In the genomic region with DNA sequence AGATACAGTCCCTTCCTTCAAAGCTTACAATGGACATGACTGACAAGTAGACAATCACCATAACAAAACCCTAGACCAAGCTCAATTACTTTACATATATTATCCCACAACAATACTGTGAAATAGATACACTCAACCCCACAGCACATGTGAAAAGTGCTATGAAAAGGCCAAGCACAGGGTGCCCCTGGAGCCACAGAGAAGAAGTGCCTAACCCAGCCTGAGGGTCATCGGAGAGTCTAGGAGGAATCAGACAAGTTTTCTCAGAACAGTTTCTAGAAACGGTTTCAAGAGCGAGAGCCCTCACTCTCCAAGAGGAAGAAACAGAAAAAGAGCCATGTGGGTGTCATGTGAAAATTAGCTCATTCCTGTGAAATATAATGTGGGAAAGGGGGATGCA, we compare ENCODE assay signal across 30 cellular contexts. TPM values are rescaled to one million over a fixed set of nuclear protein-coding genes. Genes with fewer than 3 reads are reported as not detected.
"Had no signal": no experiment of that assay in that cellular context is flagged by ENCODE, and none has a peak within 500 bp of the region (broad histone marks: within the 10 kb centered on the region; RNA-seq: fewer than 3 reads in every experiment).

No MANE protein-coding gene starts in this region.

- H3K27me3 Mint-ChIP-seq: memory B cell, naive B cell had no signal

- H3K36me3 Mint-ChIP-seq: memory B cell, mesothelial cell of epicardium, naive B cell had no signal

- ATAC-seq: esophagus mucosa, gastrocnemius medialis, heart right ventricle, left cardiac atrium, left lung, left ventricle myocardium superior, mucosa of descending colon had no signal

- DNase-seq: dermis blood vessel endothelial cell; dorsolateral prefrontal cortex; effector CD4-positive, alpha-beta T cell; effector memory CD4-positive, alpha-beta T cell; erythroblast; esophagus squamous epithelium; foreskin fibroblast; foreskin melanocyte; gastrocnemius medialis; glutamatergic neuron; head of caudate nucleus; heart right ventricle; hippocampal formation; left cardiac atrium; left lung; left ventricle myocardium superior; mammary epithelial cell; mucosa of descending colon; naive B cell had no signal

- H3K27ac Mint-ChIP-seq: memory B cell, mesothelial cell of epicardium had no signal

- H3K36me3 ChIP-seq: esophagus squamous epithelium, gastrocnemius medialis, heart right ventricle, left lung had no signal

- H3K27me3 ChIP-seq: gastrocnemius medialis, left lung had no signal

- H3K9me3 Mint-ChIP-seq: memory B cell, mesothelial cell of epicardium, naive B cell had no signal

- H3K27ac ChIP-seq: coronary artery, dorsolateral prefrontal cortex, epithelial cell of prostate, esophagus squamous epithelium, gastrocnemius medialis, heart right ventricle, left lung had no signal

- H3K4me1 ChIP-seq: esophagus squamous epithelium, gastrocnemius medialis, heart right ventricle, left lung had no signal

- H3K4me1 Mint-ChIP-seq: memory B cell, mesothelial cell of epicardium, naive B cell had no signal

- H3K9me3 ChIP-seq: esophagus squamous epithelium, gastrocnemius medialis, heart right ventricle, left lung, mucosa of descending colon had no signal

- H3K4me3 Mint-ChIP-seq: memory B cell, mesothelial cell of epicardium, naive B cell had no signal

- H3K4me3 ChIP-seq: coronary artery, dorsolateral prefrontal cortex, esophagus squamous epithelium, gastrocnemius medialis, heart right ventricle, left lung, lung, mucosa of descending colon had no signal

RNA-seq across cellular contexts. Expression of a gene that starts 15.4 kb away (rescaled TPM):
- total RNA-seq: dermis blood vessel endothelial cell, esophagus mucosa, esophagus squamous epithelium, gastrocnemius medialis, glomerular endothelial cell, heart right ventricle, kidney epithelial cell, left cardiac atrium, left lung, left ventricle myocardium superior, lung, mammary epithelial cell, mesenteric fat pad, mucosa of descending colon, myocyte had no signal
- polyA plus RNA-seq: heart right ventricle, keratinocyte, lung, mammary epithelial cell had no signal

RNA-seq across cellular contexts. Expression of a gene that starts 21.1 kb away (rescaled TPM):
- total RNA-seq: dermis blood vessel endothelial cell, esophagus mucosa, esophagus squamous epithelium, glomerular endothelial cell, mammary epithelial cell, mesenteric fat pad, mesothelial cell of epicardium, mucosa of descending colon had no signal
- polyA plus RNA-seq: keratinocyte, mammary epithelial cell had no signal

RNA-seq across cellular contexts. Expression of a gene that starts 58.9 kb away (rescaled TPM):
- total RNA-seq: dermis blood vessel endothelial cell, glomerular endothelial cell, kidney epithelial cell had no signal
- polyA plus RNA-seq: keratinocyte, mammary epithelial cell had no signal
